1 cellular context compared by ENCODE assay signal in the genomic region with DNA sequence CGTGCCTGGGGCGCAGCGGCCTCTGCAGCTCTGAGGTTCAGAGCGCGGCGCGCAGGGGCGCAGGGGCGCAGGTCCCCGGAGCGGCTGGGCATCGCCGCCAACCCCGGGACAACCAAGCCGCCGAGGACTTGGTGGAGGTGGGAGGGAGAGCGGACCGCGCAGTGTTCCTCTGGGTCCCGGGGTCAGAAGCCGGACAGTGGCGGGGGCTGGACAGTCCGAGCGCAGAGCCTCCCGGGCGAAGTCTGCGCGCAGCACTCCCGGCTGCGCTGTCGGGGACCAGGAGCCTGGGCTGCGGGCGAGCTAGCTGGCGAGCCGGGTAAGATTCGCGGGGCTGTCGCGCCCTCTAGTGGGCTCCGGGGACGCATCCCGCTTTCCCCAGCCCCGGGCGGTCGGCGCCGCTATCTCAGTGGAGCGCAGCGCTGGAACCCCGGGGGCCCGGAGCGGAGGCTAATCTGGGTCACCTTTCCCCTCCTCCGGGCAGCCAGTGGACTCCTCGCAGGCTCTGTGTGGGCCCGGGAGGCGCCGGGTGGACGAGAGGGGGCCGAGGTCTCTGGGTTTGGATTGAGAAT.
TF ChIP-seq lines count a peak whose summit lies in the region.

No MANE protein-coding gene starts in this region.

TF ChIP-seq in HepG2, 621 proteins besides CTCF, POLR2A, EP300 and RAD21 (continued from another document and continues in another):
- TF ChIP-seq, protein P1, sequence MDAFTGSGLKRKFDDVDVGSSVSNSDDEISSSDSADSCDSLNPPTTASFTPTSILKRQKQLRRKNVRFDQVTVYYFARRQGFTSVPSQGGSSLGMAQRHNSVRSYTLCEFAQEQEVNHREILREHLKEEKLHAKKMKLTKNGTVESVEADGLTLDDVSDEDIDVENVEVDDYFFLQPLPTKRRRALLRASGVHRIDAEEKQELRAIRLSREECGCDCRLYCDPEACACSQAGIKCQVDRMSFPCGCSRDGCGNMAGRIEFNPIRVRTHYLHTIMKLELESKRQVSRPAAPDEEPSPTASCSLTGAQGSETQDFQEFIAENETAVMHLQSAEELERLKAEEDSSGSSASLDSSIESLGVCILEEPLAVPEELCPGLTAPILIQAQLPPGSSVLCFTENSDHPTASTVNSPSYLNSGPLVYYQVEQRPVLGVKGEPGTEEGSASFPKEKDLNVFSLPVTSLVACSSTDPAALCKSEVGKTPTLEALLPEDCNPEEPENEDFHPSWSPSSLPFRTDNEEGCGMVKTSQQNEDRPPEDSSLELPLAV (CRISPR knock-in tag; conservative IDR thresholded peaks at IDR 0.05; ENCODE audit: low read depth): no peak
- TF ChIP-seq, protein P2, sequence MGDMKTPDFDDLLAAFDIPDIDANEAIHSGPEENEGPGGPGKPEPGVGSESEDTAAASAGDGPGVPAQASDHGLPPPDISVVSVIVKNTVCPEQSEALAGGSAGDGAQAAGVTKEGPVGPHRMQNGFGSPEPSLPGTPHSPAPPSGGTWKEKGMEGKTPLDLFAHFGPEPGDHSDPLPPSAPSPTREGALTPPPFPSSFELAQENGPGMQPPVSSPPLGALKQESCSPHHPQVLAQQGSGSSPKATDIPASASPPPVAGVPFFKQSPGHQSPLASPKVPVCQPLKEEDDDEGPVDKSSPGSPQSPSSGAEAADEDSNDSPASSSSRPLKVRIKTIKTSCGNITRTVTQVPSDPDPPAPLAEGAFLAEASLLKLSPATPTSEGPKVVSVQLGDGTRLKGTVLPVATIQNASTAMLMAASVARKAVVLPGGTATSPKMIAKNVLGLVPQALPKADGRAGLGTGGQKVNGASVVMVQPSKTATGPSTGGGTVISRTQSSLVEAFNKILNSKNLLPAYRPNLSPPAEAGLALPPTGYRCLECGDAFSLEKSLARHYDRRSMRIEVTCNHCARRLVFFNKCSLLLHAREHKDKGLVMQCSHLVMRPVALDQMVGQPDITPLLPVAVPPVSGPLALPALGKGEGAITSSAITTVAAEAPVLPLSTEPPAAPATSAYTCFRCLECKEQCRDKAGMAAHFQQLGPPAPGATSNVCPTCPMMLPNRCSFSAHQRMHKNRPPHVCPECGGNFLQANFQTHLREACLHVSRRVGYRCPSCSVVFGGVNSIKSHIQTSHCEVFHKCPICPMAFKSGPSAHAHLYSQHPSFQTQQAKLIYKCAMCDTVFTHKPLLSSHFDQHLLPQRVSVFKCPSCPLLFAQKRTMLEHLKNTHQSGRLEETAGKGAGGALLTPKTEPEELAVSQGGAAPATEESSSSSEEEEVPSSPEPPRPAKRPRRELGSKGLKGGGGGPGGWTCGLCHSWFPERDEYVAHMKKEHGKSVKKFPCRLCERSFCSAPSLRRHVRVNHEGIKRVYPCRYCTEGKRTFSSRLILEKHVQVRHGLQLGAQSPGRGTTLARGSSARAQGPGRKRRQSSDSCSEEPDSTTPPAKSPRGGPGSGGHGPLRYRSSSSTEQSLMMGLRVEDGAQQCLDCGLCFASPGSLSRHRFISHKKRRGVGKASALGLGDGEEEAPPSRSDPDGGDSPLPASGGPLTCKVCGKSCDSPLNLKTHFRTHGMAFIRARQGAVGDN (CRISPR knock-in tag; IDR thresholded peaks at IDR 0.05): peak; percentile 67
- TF ChIP-seq, protein P3, sequence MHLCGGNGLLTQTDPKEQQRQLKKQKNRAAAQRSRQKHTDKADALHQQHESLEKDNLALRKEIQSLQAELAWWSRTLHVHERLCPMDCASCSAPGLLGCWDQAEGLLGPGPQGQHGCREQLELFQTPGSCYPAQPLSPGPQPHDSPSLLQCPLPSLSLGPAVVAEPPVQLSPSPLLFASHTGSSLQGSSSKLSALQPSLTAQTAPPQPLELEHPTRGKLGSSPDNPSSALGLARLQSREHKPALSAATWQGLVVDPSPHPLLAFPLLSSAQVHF (CRISPR knock-in tag; IDR thresholded peaks at IDR 0.05): no peak
- TF ChIP-seq SAFB2 (CRISPR knock-in tag; IDR thresholded peaks at IDR 0.05; ENCODE audit: borderline replicate concordance, low read depth): no peak
- TF ChIP-seq, protein P4, sequence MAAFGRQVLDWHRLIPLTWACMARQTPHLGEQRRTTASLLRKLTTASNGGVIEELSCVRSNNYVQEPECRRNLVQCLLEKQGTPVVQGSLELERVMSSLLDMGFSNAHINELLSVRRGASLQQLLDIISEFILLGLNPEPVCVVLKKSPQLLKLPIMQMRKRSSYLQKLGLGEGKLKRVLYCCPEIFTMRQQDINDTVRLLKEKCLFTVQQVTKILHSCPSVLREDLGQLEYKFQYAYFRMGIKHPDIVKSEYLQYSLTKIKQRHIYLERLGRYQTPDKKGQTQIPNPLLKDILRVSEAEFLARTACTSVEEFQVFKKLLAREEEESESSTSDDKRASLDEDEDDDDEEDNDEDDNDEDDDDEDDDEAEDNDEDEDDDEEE (CRISPR knock-in tag; IDR thresholded peaks at IDR 0.05): no peak
- TF ChIP-seq, protein P5, sequence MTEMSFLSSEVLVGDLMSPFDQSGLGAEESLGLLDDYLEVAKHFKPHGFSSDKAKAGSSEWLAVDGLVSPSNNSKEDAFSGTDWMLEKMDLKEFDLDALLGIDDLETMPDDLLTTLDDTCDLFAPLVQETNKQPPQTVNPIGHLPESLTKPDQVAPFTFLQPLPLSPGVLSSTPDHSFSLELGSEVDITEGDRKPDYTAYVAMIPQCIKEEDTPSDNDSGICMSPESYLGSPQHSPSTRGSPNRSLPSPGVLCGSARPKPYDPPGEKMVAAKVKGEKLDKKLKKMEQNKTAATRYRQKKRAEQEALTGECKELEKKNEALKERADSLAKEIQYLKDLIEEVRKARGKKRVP (CRISPR knock-in tag; IDR thresholded peaks at IDR 0.05): no peak
- peak; percentile 35; the same call in 1 of the 2 replicates for TF ChIP-seq ZNF256 (CRISPR knock-in tag; conservative IDR thresholded peaks at IDR 0.05)
- TF ChIP-seq, protein P6, sequence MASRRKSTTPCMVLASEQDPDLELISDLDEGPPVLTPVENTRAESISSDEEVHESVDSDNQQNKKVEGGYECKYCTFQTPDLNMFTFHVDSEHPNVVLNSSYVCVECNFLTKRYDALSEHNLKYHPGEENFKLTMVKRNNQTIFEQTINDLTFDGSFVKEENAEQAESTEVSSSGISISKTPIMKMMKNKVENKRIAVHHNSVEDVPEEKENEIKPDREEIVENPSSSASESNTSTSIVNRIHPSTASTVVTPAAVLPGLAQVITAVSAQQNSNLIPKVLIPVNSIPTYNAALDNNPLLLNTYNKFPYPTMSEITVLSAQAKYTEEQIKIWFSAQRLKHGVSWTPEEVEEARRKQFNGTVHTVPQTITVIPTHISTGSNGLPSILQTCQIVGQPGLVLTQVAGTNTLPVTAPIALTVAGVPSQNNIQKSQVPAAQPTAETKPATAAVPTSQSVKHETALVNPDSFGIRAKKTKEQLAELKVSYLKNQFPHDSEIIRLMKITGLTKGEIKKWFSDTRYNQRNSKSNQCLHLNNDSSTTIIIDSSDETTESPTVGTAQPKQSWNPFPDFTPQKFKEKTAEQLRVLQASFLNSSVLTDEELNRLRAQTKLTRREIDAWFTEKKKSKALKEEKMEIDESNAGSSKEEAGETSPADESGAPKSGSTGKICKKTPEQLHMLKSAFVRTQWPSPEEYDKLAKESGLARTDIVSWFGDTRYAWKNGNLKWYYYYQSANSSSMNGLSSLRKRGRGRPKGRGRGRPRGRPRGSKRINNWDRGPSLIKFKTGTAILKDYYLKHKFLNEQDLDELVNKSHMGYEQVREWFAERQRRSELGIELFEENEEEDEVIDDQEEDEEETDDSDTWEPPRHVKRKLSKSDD (CRISPR knock-in tag; IDR thresholded peaks at IDR 0.05; ENCODE audit: low read depth): no peak
- TF ChIP-seq, protein P7, sequence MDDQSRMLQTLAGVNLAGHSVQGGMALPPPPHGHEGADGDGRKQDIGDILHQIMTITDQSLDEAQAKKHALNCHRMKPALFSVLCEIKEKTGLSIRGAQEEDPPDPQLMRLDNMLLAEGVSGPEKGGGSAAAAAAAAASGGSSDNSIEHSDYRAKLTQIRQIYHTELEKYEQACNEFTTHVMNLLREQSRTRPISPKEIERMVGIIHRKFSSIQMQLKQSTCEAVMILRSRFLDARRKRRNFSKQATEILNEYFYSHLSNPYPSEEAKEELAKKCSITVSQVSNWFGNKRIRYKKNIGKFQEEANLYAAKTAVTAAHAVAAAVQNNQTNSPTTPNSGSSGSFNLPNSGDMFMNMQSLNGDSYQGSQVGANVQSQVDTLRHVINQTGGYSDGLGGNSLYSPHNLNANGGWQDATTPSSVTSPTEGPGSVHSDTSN (CRISPR knock-in tag; IDR thresholded peaks at IDR 0.05; ENCODE audit: borderline replicate concordance): no peak
- TF ChIP-seq ARID2 (CRISPR knock-in tag; IDR thresholded peaks at IDR 0.05; ENCODE audit: borderline replicate concordance): no peak
- TF ChIP-seq NPAS2 (CRISPR knock-in tag; IDR thresholded peaks at IDR 0.05; ENCODE audit: borderline replicate concordance): no peak
- TF ChIP-seq TAF15 (IDR thresholded peaks at IDR 0.05; ENCODE audit: low read depth, low read length, poor library complexity, severe bottlenecking): no peak
- no peak for TF ChIP-seq JUN (CRISPR knock-in tag; IDR thresholded peaks at IDR 0.05)
- no peak for TF ChIP-seq ETV6 (CRISPR knock-in tag; conservative IDR thresholded peaks at IDR 0.05)
- TF ChIP-seq EED (CRISPR knock-in tag; IDR thresholded peaks at IDR 0.05): no peak
- no peak for TF ChIP-seq ZNF343 (CRISPR knock-in tag; IDR thresholded peaks at IDR 0.05)
- no peak for TF ChIP-seq ZSCAN22 (CRISPR knock-in tag; IDR thresholded peaks at IDR 0.05)
- no peak for TF ChIP-seq ZNF234 (CRISPR knock-in tag; conservative IDR thresholded peaks at IDR 0.05)
- no peak; the same call in 1 of the 2 replicates for TF ChIP-seq ONECUT2 (CRISPR knock-in tag; IDR thresholded peaks at IDR 0.05)
- TF ChIP-seq, protein P8, sequence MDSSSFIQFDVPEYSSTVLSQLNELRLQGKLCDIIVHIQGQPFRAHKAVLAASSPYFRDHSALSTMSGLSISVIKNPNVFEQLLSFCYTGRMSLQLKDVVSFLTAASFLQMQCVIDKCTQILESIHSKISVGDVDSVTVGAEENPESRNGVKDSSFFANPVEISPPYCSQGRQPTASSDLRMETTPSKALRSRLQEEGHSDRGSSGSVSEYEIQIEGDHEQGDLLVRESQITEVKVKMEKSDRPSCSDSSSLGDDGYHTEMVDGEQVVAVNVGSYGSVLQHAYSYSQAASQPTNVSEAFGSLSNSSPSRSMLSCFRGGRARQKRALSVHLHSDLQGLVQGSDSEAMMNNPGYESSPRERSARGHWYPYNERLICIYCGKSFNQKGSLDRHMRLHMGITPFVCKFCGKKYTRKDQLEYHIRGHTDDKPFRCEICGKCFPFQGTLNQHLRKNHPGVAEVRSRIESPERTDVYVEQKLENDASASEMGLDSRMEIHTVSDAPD (CRISPR knock-in tag; IDR thresholded peaks at IDR 0.05): no peak
- no peak for TF ChIP-seq TCF7L2 (IDR thresholded peaks at IDR 0.05; ENCODE audit: low read depth, low read length)
- no peak for TF ChIP-seq ZNF782 (CRISPR knock-in tag; IDR thresholded peaks at IDR 0.05; ENCODE audit: borderline replicate concordance)
- no peak for TF ChIP-seq SP1 (IDR thresholded peaks at IDR 0.05)
- TF ChIP-seq SP1 (CRISPR knock-in tag; IDR thresholded peaks at IDR 0.05): no peak
- no peak for TF ChIP-seq MED8 (CRISPR knock-in tag; IDR thresholded peaks at IDR 0.05; ENCODE audit: insufficient replicate concordance)
- no peak for TF ChIP-seq JUND (CRISPR knock-in tag; IDR thresholded peaks at IDR 0.05)
- TF ChIP-seq, protein P9, sequence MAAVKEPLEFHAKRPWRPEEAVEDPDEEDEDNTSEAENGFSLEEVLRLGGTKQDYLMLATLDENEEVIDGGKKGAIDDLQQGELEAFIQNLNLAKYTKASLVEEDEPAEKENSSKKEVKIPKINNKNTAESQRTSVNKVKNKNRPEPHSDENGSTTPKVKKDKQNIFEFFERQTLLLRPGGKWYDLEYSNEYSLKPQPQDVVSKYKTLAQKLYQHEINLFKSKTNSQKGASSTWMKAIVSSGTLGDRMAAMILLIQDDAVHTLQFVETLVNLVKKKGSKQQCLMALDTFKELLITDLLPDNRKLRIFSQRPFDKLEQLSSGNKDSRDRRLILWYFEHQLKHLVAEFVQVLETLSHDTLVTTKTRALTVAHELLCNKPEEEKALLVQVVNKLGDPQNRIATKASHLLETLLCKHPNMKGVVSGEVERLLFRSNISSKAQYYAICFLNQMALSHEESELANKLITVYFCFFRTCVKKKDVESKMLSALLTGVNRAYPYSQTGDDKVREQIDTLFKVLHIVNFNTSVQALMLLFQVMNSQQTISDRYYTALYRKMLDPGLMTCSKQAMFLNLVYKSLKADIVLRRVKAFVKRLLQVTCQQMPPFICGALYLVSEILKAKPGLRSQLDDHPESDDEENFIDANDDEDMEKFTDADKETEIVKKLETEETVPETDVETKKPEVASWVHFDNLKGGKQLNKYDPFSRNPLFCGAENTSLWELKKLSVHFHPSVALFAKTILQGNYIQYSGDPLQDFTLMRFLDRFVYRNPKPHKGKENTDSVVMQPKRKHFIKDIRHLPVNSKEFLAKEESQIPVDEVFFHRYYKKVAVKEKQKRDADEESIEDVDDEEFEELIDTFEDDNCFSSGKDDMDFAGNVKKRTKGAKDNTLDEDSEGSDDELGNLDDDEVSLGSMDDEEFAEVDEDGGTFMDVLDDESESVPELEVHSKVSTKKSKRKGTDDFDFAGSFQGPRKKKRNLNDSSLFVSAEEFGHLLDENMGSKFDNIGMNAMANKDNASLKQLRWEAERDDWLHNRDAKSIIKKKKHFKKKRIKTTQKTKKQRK (IDR thresholded peaks at IDR 0.05; ENCODE audit: low read length): no peak
- TF ChIP-seq, protein P10, sequence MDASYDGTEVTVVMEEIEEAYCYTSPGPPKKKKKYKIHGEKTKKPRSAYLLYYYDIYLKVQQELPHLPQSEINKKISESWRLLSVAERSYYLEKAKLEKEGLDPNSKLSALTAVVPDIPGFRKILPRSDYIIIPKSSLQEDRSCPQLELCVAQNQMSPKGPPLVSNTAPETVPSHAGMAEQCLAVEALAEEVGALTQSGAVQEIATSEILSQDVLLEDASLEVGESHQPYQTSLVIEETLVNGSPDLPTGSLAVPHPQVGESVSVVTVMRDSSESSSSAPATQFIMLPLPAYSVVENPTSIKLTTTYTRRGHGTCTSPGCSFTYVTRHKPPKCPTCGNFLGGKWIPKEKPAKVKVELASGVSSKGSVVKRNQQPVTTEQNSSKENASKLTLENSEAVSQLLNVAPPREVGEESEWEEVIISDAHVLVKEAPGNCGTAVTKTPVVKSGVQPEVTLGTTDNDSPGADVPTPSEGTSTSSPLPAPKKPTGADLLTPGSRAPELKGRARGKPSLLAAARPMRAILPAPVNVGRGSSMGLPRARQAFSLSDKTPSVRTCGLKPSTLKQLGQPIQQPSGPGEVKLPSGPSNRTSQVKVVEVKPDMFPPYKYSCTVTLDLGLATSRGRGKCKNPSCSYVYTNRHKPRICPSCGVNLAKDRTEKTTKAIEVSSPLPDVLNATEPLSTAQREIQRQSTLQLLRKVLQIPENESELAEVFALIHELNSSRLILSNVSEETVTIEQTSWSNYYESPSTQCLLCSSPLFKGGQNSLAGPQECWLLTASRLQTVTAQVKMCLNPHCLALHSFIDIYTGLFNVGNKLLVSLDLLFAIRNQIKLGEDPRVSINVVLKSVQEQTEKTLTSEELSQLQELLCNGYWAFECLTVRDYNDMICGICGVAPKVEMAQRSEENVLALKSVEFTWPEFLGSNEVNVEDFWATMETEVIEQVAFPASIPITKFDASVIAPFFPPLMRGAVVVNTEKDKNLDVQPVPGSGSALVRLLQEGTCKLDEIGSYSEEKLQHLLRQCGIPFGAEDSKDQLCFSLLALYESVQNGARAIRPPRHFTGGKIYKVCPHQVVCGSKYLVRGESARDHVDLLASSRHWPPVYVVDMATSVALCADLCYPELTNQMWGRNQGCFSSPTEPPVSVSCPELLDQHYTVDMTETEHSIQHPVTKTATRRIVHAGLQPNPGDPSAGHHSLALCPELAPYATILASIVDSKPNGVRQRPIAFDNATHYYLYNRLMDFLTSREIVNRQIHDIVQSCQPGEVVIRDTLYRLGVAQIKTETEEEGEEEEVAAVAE (CRISPR knock-in tag; IDR thresholded peaks at IDR 0.05; ENCODE audit: borderline replicate concordance): no peak
- no peak for TF ChIP-seq SNAPC2 (CRISPR knock-in tag; IDR thresholded peaks at IDR 0.05)
- no peak for TF ChIP-seq XBP1 (CRISPR knock-in tag; IDR thresholded peaks at IDR 0.05)
- no peak for TF ChIP-seq ZNF484 (CRISPR knock-in tag; IDR thresholded peaks at IDR 0.05; ENCODE audit: borderline replicate concordance, low read depth)
- no peak for TF ChIP-seq GTF3A (CRISPR knock-in tag; conservative IDR thresholded peaks at IDR 0.05)
- no peak for TF ChIP-seq GFI1 (CRISPR knock-in tag; IDR thresholded peaks at IDR 0.05; ENCODE audit: borderline replicate concordance)
- TF ChIP-seq KDM6A (CRISPR knock-in tag; IDR thresholded peaks at IDR 0.05; ENCODE audit: low read depth): no peak
